In genomic region chr1:209150114-209150513, GRCh38 we compare ENCODE assay signal across 10 cellular contexts.
DNase-seq lines count a peak whose midpoint lies in the region; ATAC-seq lines count a peak whose summit lies in the region.
"Had no signal": no experiment of that assay in that cellular context is flagged by ENCODE, and none has a peak within 500 bp of the region (broad histone marks: within the 10 kb centered on the region; RNA-seq: fewer than 3 reads in every experiment).

No MANE protein-coding gene starts in this region.

- H3K4me2 ChIP-seq in mesendoderm (ENCODE audit: low read length): no peak overlapping the region

- H3K56ac ChIP-seq in mesendoderm (ENCODE audit: low read length): no peak overlapping the region

- H3K36me3 Mint-ChIP-seq in activated T-helper 2 cell treated with anti-CD3 and anti-CD28 coated beads, Interferon-gamma antibody, Interleukin-2, Interleukin-4, amounts not matched to agents 10 μg/mL and 5 μg/mL and 100 μg/mL, durations not matched to agents 14 hours and 24 hours and 36 hours (ENCODE audit: low read depth): no peaks in the 10 kb centered on the region
- H3K36me3 Mint-ChIP-seq: activated naive CD8-positive, alpha-beta T cell treated with anti-CD3 and anti-CD28 coated beads, Interleukin-2, amount 10 ng/mL, durations not matched to agents 7 days and 5 days had no signal

- DNase-seq in GM19240 (ENCODE audit: insufficient read length, low spot score): peak; percentile 11
- peak; percentile 42 for DNase-seq in MV-4-11 (lab: John Stamatoyannopoulos, UW)
- peak; percentile 46 to 80 for DNase-seq in T47D (ENCODE audit: low read depth in 1 of 2, low spot score in 1 of 2)
- peak; percentile 75 for DNase-seq in mesendoderm
- DNase-seq in occipital lobe (lab: John Stamatoyannopoulos, UW): no peak
- no peak for DNase-seq in germinal center (ENCODE audit: low spot score)
- no peak for DNase-seq in activated T-helper 2 cell treated with anti-CD3 and anti-CD28 coated beads, Interferon-gamma antibody, Interleukin-2, Interleukin-4, amounts not matched to agents 10 μg/mL and 5 μg/mL and 100 μg/mL, durations not matched to agents 14 hours and 24 hours and 36 hours (ENCODE audit: low spot score)
- DNase-seq: activated naive CD8-positive, alpha-beta T cell treated with anti-CD3 and anti-CD28 coated beads, Interleukin-2, amount 10 ng/mL, durations not matched to agents 7 days and 5 days; right lobe of liver had no signal

- H2BK5ac ChIP-seq in mesendoderm (ENCODE audit: low read length): no peak overlapping the region

- H3K27me3 Mint-ChIP-seq in activated T-helper 2 cell treated with anti-CD3 and anti-CD28 coated beads, Interferon-gamma antibody, Interleukin-2, Interleukin-4, amounts not matched to agents 10 μg/mL and 5 μg/mL and 100 μg/mL, durations not matched to agents 14 hours and 24 hours and 36 hours (ENCODE audit: low read depth): no peaks in the 10 kb centered on the region

- H3K18ac ChIP-seq in mesendoderm (ENCODE audit: low read length): no peak overlapping the region

- no peak overlapping the region for H3K23ac ChIP-seq in mesendoderm (ENCODE audit: low read length)

- no peak overlapping the region for H4K8ac ChIP-seq in mesendoderm (ENCODE audit: low read depth, low read length)

- no peak overlapping the region for H3K27ac Mint-ChIP-seq in activated T-helper 2 cell treated with anti-CD3 and anti-CD28 coated beads, Interferon-gamma antibody, Interleukin-2, Interleukin-4, amounts not matched to agents 10 μg/mL and 5 μg/mL and 100 μg/mL, durations not matched to agents 14 hours and 24 hours and 36 hours
- H3K27ac Mint-ChIP-seq: activated naive CD8-positive, alpha-beta T cell treated with anti-CD3 and anti-CD28 coated beads, Interleukin-2, amount 10 ng/mL, durations not matched to agents 7 days and 5 days had no signal

- no peaks in the 10 kb centered on the region for H3K79me2 ChIP-seq in mesendoderm (ENCODE audit: control insufficient read depth, insufficient read depth, low read length)

- no peak overlapping the region for H3K4me3 Mint-ChIP-seq in activated T-helper 2 cell treated with anti-CD3 and anti-CD28 coated beads, Interferon-gamma antibody, Interleukin-2, Interleukin-4, amounts not matched to agents 10 μg/mL and 5 μg/mL and 100 μg/mL, durations not matched to agents 14 hours and 24 hours and 36 hours (ENCODE audit: low read depth)
- H3K4me3 Mint-ChIP-seq: activated naive CD8-positive, alpha-beta T cell treated with anti-CD3 and anti-CD28 coated beads, Interleukin-2, amount 10 ng/mL, durations not matched to agents 7 days and 5 days had no signal

- H2AK5ac ChIP-seq in mesendoderm (ENCODE audit: low read length): no peak overlapping the region

- WGBS in mesendoderm (ENCODE audit: extremely low coverage, insufficient coverage, low lambda C conversion rate): no CpG with 5 or more reads among the region's 3 CpGs

- no peak overlapping the region for H3K4me3 ChIP-seq in mesendoderm (ENCODE audit: low read length)
- H3K4me3 ChIP-seq: right lobe of liver had no signal

- no peak overlapping the region for H3K27ac ChIP-seq in mesendoderm (ENCODE audit: low read depth, low read length)
- H3K27ac ChIP-seq: right lobe of liver had no signal

- no peaks in the 10 kb centered on the region for H3K9me3 Mint-ChIP-seq in activated T-helper 2 cell treated with anti-CD3 and anti-CD28 coated beads, Interferon-gamma antibody, Interleukin-2, Interleukin-4, amounts not matched to agents 10 μg/mL and 5 μg/mL and 100 μg/mL, durations not matched to agents 14 hours and 24 hours and 36 hours
- H3K9me3 Mint-ChIP-seq: activated naive CD8-positive, alpha-beta T cell treated with anti-CD3 and anti-CD28 coated beads, Interleukin-2, amount 10 ng/mL, durations not matched to agents 7 days and 5 days had no signal

- ATAC-seq in HG03460 (IDR thresholded peaks at IDR 0.05; ENCODE audit: unreplicated experiment): no peak

- H3K4me1 Mint-ChIP-seq in activated T-helper 2 cell treated with anti-CD3 and anti-CD28 coated beads, Interferon-gamma antibody, Interleukin-2, Interleukin-4, amounts not matched to agents 10 μg/mL and 5 μg/mL and 100 μg/mL, durations not matched to agents 14 hours and 24 hours and 36 hours (ENCODE audit: low read depth): no peaks in the 10 kb centered on the region
- H3K4me1 Mint-ChIP-seq: activated naive CD8-positive, alpha-beta T cell treated with anti-CD3 and anti-CD28 coated beads, Interleukin-2, amount 10 ng/mL, durations not matched to agents 7 days and 5 days had no signal

- H2BK120ac ChIP-seq in mesendoderm (ENCODE audit: low read depth, low read length): no peak overlapping the region

- H3K79me1 ChIP-seq in mesendoderm (ENCODE audit: low read length): no peaks in the 10 kb centered on the region

- H2BK15ac ChIP-seq in mesendoderm (replicated peaks; ENCODE audit: low read depth): no peak overlapping the region

- H3K4ac ChIP-seq in mesendoderm (ENCODE audit: low read depth, low read length): no peak overlapping the region

- no peaks in the 10 kb centered on the region for H3K27me3 ChIP-seq in mesendoderm (ENCODE audit: insufficient read depth, low read length, poor library complexity)
- H3K27me3 ChIP-seq: right lobe of liver had no signal

- no peaks in the 10 kb centered on the region for H3K36me3 ChIP-seq in mesendoderm (ENCODE audit: control insufficient read depth, insufficient read depth, low read length)
- H3K36me3 ChIP-seq: right lobe of liver had no signal

- intact Hi-C loops in activated T-helper 2 cell treated with anti-CD3 and anti-CD28 coated beads, Interferon-gamma antibody, Interleukin-2, Interleukin-4, amounts not matched to agents 10 μg/mL and 5 μg/mL and 100 μg/mL, durations not matched to agents 14 hours and 24 hours and 36 hours (cut with micrococcal nuclease): no loop called here

- in situ Hi-C loops in T47D (cut with HindIII; ENCODE audit: low pct_unique_long_range_greater_than_20kb, low sequenced_read_pairs): no loop called here

- no peak overlapping the region for H3K9ac ChIP-seq in mesendoderm (ENCODE audit: low read length)

- no peak overlapping the region for H4K5ac ChIP-seq in mesendoderm (ENCODE audit: low read length)

- peaks cover 2% of the 10 kb centered on the region for H3K4me1 ChIP-seq in mesendoderm (ENCODE audit: control insufficient read depth, low read depth, low read length)
- H3K4me1 ChIP-seq: right lobe of liver had no signal

Comparison
In these comparisons a context has a peak if more than half of its experiments do, and no peak if none do; other contexts are left out.
1. DNase-seq: peak in GM19240 (single experiment), MV-4-11 (single experiment), T47D (2 of 2) and mesendoderm (single experiment); none in occipital lobe (single experiment), germinal center (single experiment) and activated T-helper 2 cell treated with anti-CD3 and anti-CD28 coated beads, Interferon-gamma antibody, Interleukin-2, Interleukin-4, amounts not matched to agents 10 μg/mL and 5 μg/mL and 100 μg/mL, durations not matched to agents 14 hours and 24 hours and 36 hours (single experiment).